In the genomic region with DNA sequence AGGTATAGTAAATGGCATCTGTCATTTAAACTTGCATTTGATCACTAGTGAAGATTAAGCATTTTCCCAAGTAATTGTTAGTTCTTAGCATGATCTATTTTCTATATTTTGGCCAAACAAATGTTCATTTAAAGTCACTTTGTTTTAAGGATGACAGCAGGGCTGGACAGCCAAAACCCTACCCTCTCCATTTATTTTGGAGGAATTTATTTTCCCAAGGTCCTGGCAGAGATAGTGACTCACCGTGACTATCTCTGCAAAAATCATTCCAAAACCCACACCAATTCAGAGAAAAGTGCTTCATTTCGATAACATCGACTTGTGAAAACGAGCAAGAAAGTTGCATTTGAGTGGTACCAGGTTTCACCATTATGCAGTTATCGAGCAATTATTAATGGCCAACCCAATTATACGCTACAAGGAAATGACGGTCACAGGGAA, we compare ENCODE assay signal across 1 cellular context.
TF ChIP-seq lines count a peak whose summit lies in the region.

No MANE protein-coding gene starts in this region.

TF ChIP-seq in K562, 482 proteins besides CTCF, POLR2A, EP300 and RAD21 (continued from another document and continues in another):
- TF ChIP-seq, protein P1, sequence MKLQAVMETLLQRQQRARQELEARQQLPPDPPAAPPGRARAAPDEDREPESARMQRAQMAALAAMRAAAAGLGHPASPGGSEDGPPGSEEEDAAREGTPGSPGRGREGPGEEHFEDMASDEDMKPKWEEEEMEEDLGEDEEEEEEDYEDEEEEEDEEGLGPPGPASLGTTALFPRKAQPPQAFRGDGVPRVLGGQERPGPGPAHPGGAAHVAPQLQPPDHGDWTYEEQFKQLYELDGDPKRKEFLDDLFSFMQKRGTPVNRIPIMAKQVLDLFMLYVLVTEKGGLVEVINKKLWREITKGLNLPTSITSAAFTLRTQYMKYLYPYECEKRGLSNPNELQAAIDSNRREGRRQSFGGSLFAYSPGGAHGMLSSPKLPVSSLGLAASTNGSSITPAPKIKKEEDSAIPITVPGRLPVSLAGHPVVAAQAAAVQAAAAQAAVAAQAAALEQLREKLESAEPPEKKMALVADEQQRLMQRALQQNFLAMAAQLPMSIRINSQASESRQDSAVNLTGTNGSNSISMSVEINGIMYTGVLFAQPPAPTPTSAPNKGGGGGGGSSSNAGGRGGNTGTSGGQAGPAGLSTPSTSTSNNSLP (IDR thresholded peaks at IDR 0.05; ENCODE audit: borderline replicate concordance, low read depth, low read length), result no peak
- TF ChIP-seq DLX4 (CRISPR knock-in tag; IDR thresholded peaks at IDR 0.05) (no peak), YBX1 (IDR thresholded peaks at IDR 0.05) (no peak), EZH2 (IDR thresholded peaks at IDR 0.05; ENCODE audit: borderline replicate concordance, low read depth, low read length) (no peak), ARNT (IDR thresholded peaks at IDR 0.05) (peak in 1 of 2 experiments; percentile 80; a peak in 1 of 4 replicates), IFI16 (CRISPR knock-in tag; IDR thresholded peaks at IDR 0.05) (no peak), ZNF589 (CRISPR knock-in tag; IDR thresholded peaks at IDR 0.05; ENCODE audit: low read depth) (peak; percentile 30; the same call in 1 of the 2 replicates), BHLHE40 (IDR thresholded peaks at IDR 0.05; ENCODE audit: low read length) (no peak), MXI1 (IDR thresholded peaks at IDR 0.05; ENCODE audit: low read depth, low read length) (no peak), ZNF586 (CRISPR knock-in tag; conservative IDR thresholded peaks at IDR 0.05) (no peak), NFATC3 (IDR thresholded peaks at IDR 0.05) (no peak), ESRRB (CRISPR knock-in tag; IDR thresholded peaks at IDR 0.05; ENCODE audit: borderline replicate concordance) (no peak), KLF1 (tag; IDR thresholded peaks at IDR 0.05) (no peak), NFIC (IDR thresholded peaks at IDR 0.05) (peak; percentile 91), KAT8 (IDR thresholded peaks at IDR 0.05; ENCODE audit: low read depth) (no peak), BCL6 (CRISPR knock-in tag; IDR thresholded peaks at IDR 0.05) (no peak), HDAC8 (tag; IDR thresholded peaks at IDR 0.05) (no peak), BRCA1 (IDR thresholded peaks at IDR 0.05) (no peak), BRCA1 (CRISPR knock-in tag; IDR thresholded peaks at IDR 0.05) (no peak), TEAD2 (tag; IDR thresholded peaks at IDR 0.05) (no peak), PYGO2 (tag; IDR thresholded peaks at IDR 0.05) (no peak), GTF2E2 (tag; IDR thresholded peaks at IDR 0.05) (peak; percentile 33; the same call in 1 of the 2 replicates), ESRRA (IDR thresholded peaks at IDR 0.05; ENCODE audit: borderline replicate concordance, low read depth) (no peak), CREM (IDR thresholded peaks at IDR 0.05; ENCODE audit: low read depth) (no peak), ZBTB7A (IDR thresholded peaks at IDR 0.05; ENCODE audit: borderline replicate concordance, control insufficient read depth, low read depth, low read length) (no peak), MLLT1 (IDR thresholded peaks at IDR 0.05) (no peak), NFE2 (IDR thresholded peaks at IDR 0.05; ENCODE audit: low read depth) (no peak), FOSL1 (tag; conservative IDR thresholded peaks at IDR 0.05) (peak; percentile 87), ZNF695 (CRISPR knock-in tag; IDR thresholded peaks at IDR 0.05) (no peak), SAP30 (IDR thresholded peaks at IDR 0.05; ENCODE audit: borderline replicate concordance, insufficient read depth, low read depth, low read length, poor library complexity, severe bottlenecking) (no peak), ZKSCAN1 (IDR thresholded peaks at IDR 0.05; ENCODE audit: low read depth, low read length) (no peak), PKNOX1 (IDR thresholded peaks at IDR 0.05) (no peak; the same call in 1 of the 2 replicates), HEY1 (CRISPR knock-in tag; IDR thresholded peaks at IDR 0.05; ENCODE audit: borderline replicate concordance) (no peak), NUFIP1 (IDR thresholded peaks at IDR 0.05; ENCODE audit: partially characterized antibody) (no peak), ZNF143 (CRISPR knock-in tag; IDR thresholded peaks at IDR 0.05) (no peak), ZNF431 (CRISPR knock-in tag; IDR thresholded peaks at IDR 0.05) (no peak), PTTG1 (tag; IDR thresholded peaks at IDR 0.05; ENCODE audit: low read depth) (no peak), ZNF395 (CRISPR knock-in tag; IDR thresholded peaks at IDR 0.05) (no peak), KDM2B (CRISPR knock-in tag; IDR thresholded peaks at IDR 0.05) (no peak), FOXP1 (CRISPR knock-in tag; IDR thresholded peaks at IDR 0.05) (no peak), SMAD2 (IDR thresholded peaks at IDR 0.05; ENCODE audit: low read depth, low read length) (no peak), GTF2F1 (IDR thresholded peaks at IDR 0.05; ENCODE audit: low read depth, low read length) (no peak), ATF3 (IDR thresholded peaks at IDR 0.05) (peak; percentile 74), ATF3 (CRISPR knock-in tag; conservative IDR thresholded peaks at IDR 0.05) (no peak), ELF4 (CRISPR knock-in tag; IDR thresholded peaks at IDR 0.05) (no peak), RBM34 (IDR thresholded peaks at IDR 0.05; ENCODE audit: borderline replicate concordance, insufficient read depth, low read length) (no peak)
- TF ChIP-seq, protein P2, sequence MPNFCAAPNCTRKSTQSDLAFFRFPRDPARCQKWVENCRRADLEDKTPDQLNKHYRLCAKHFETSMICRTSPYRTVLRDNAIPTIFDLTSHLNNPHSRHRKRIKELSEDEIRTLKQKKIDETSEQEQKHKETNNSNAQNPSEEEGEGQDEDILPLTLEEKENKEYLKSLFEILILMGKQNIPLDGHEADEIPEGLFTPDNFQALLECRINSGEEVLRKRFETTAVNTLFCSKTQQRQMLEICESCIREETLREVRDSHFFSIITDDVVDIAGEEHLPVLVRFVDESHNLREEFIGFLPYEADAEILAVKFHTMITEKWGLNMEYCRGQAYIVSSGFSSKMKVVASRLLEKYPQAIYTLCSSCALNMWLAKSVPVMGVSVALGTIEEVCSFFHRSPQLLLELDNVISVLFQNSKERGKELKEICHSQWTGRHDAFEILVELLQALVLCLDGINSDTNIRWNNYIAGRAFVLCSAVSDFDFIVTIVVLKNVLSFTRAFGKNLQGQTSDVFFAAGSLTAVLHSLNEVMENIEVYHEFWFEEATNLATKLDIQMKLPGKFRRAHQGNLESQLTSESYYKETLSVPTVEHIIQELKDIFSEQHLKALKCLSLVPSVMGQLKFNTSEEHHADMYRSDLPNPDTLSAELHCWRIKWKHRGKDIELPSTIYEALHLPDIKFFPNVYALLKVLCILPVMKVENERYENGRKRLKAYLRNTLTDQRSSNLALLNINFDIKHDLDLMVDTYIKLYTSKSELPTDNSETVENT (CRISPR knock-in tag; IDR thresholded peaks at IDR 0.05), result no peak
- TF ChIP-seq, protein P3, sequence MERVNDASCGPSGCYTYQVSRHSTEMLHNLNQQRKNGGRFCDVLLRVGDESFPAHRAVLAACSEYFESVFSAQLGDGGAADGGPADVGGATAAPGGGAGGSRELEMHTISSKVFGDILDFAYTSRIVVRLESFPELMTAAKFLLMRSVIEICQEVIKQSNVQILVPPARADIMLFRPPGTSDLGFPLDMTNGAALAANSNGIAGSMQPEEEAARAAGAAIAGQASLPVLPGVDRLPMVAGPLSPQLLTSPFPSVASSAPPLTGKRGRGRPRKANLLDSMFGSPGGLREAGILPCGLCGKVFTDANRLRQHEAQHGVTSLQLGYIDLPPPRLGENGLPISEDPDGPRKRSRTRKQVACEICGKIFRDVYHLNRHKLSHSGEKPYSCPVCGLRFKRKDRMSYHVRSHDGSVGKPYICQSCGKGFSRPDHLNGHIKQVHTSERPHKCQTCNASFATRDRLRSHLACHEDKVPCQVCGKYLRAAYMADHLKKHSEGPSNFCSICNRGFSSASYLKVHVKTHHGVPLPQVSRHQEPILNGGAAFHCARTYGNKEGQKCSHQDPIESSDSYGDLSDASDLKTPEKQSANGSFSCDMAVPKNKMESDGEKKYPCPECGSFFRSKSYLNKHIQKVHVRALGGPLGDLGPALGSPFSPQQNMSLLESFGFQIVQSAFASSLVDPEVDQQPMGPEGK (CRISPR knock-in tag; IDR thresholded peaks at IDR 0.05; ENCODE audit: borderline replicate concordance), result 0 out of 2 replicates have a peak, but pooled peaks have one; percentile 46
- TF ChIP-seq, protein P4, sequence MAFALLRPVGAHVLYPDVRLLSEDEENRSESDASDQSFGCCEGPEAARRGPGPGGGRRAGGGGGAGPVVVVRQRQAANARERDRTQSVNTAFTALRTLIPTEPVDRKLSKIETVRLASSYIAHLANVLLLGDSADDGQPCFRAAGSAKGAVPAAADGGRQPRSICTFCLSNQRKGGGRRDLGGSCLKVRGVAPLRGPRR (CRISPR knock-in tag; IDR thresholded peaks at IDR 0.05), result no peak
